24 cellular contexts compared by ENCODE assay signal in genomic region chr13:110571897-110572777, GRCh38. TPM values are rescaled to one million over a fixed set of nuclear protein-coding genes. Genes with fewer than 3 reads are reported as not detected.
DNase-seq lines count a peak whose midpoint lies in the region; ATAC-seq and TF ChIP-seq lines count a peak whose summit lies in the region.
"Had no signal": no experiment of that assay in that cellular context is flagged by ENCODE, and none has a peak within 500 bp of the region (broad histone marks: within the 10 kb centered on the region; RNA-seq: fewer than 3 reads in every experiment).

No MANE protein-coding gene starts in this region.

- no peak for TF ChIP-seq CTCF in endodermal cell (conservative IDR thresholded peaks at IDR 0.05)
- no peak for TF ChIP-seq CTCF in spleen (IDR thresholded peaks at IDR 0.05 in 8 of 11, conservative IDR thresholded peaks at IDR 0.05 in 3 of 11)

- DNase-seq in endodermal cell, result peak; percentile 45
- peak; percentile 78 for DNase-seq in mesenteric fat pad (ENCODE audit: low spot score)
- peak; percentile 67 for DNase-seq in spleen
- no peak for DNase-seq in foreskin melanocyte
- no peak for DNase-seq in islet precursor cell
- no peak for DNase-seq in natural killer cell treated with Interleukin-12 subunit alpha and Interleukin-12 subunit beta and Interleukin-15 and Interleukin-18, amount 100 ng/mL, for 72 hours (ENCODE audit: low spot score)
- DNase-seq: C1 segment of cervical spinal cord; CD4-positive, alpha-beta memory T cell; DMS53; GOT3; HFFc6; IMR-90; KG1; MG63; NCI-H1105 treated with DMSO at 0.1 percent for 48 hours; NCI-H1694; NCI-H2029 treated with DMSO at 0.1 percent for 48 hours; NCI-H2227 treated with DMSO at 0.1 percent for 48 hours; NCI-H526 treated with DMSO at 0.1 percent for 48 hours; SHP77 treated with DMSO at 0.1 percent for 48 hours had no signal

- no peaks in the 10 kb centered on the region for H3K36me3 Mint-ChIP-seq in endodermal cell (ENCODE audit: low read depth)
- no peaks in the 10 kb centered on the region for H3K36me3 Mint-ChIP-seq in natural killer cell treated with Interleukin-12 subunit alpha and Interleukin-12 subunit beta and Interleukin-15 and Interleukin-18, amount 100 ng/mL, for 72 hours
- H3K36me3 Mint-ChIP-seq: CD4-positive, alpha-beta memory T cell had no signal

- H3K27me3 Mint-ChIP-seq in endodermal cell (ENCODE audit: insufficient read depth), result no peaks in the 10 kb centered on the region
- peaks cover 32 to 47% of the 10 kb centered on the region in 2 donors for H3K27me3 Mint-ChIP-seq in natural killer cell treated with Interleukin-12 subunit alpha and Interleukin-12 subunit beta and Interleukin-15 and Interleukin-18, amount 100 ng/mL, for 72 hours

- 0 out of 22 replicates have a peak overlapping the region, but pooled peaks of 1 of the 11 experiments have one; percentile 23 for H3K9ac ChIP-seq in BLaER1 treated with 17β-estradiol and CSF1 and Interleukin-3, amounts not matched to agents 10 nM and 100 nM
- H3K9ac ChIP-seq in endodermal cell (ENCODE audit: extremely low read depth, low read length, poor library complexity, severe bottlenecking), result no peak overlapping the region

- 0 out of 22 replicates have a peak, but pooled peaks cover 0 to 4% (median 0%) of the 10 kb centered on the region in 11 experiments for H3K27me3 ChIP-seq in BLaER1 treated with 17β-estradiol and CSF1 and Interleukin-3, amounts not matched to agents 10 nM and 100 nM
- H3K27me3 ChIP-seq in endodermal cell (ENCODE audit: control insufficient read depth, insufficient read depth, low read length, poor library complexity, severe bottlenecking) (no peaks in the 10 kb centered on the region), spleen (replicated peaks in 1 of 7) (peaks cover 0 to 24% (median 0%) of the 10 kb centered on the region in 7 donors)

- peaks cover 0 to 7% (median 0%) of the 10 kb centered on the region in 11 experiments; a peak in 4 of 22 replicates for H4K20me1 ChIP-seq in BLaER1 treated with 17β-estradiol and CSF1 and Interleukin-3, amounts not matched to agents 10 nM and 100 nM

- no peak overlapping the region for H3K27ac Mint-ChIP-seq in endodermal cell
- H3K27ac Mint-ChIP-seq in natural killer cell treated with Interleukin-12 subunit alpha and Interleukin-12 subunit beta and Interleukin-15 and Interleukin-18, amount 100 ng/mL, for 72 hours, result no peak overlapping the region
- H3K27ac Mint-ChIP-seq: CD4-positive, alpha-beta memory T cell; HFFc6 had no signal

- H3K9me3 Mint-ChIP-seq in endodermal cell, result no peaks in the 10 kb centered on the region
- H3K9me3 Mint-ChIP-seq in natural killer cell treated with Interleukin-12 subunit alpha and Interleukin-12 subunit beta and Interleukin-15 and Interleukin-18, amount 100 ng/mL, for 72 hours, result no peaks in the 10 kb centered on the region
- H3K9me3 Mint-ChIP-seq: CD4-positive, alpha-beta memory T cell; HFFc6 had no signal

- H3K4me3 ChIP-seq in BLaER1 treated with 17β-estradiol and CSF1 and Interleukin-3, amounts not matched to agents 10 nM and 100 nM, result no peak overlapping the region
- H3K4me3 ChIP-seq in endodermal cell (ENCODE audit: low read length), result no peak overlapping the region
- H3K4me3 ChIP-seq in spleen, result no peak overlapping the region
- H3K4me3 ChIP-seq: HAP-1, MG63 had no signal

- H3K4me2 ChIP-seq in BLaER1 treated with 17β-estradiol and CSF1 and Interleukin-3, amounts not matched to agents 10 nM and 100 nM, result peak overlapping the region; percentile 34 to 82 (median 78)

- H3K36me3 ChIP-seq in BLaER1 treated with 17β-estradiol and CSF1 and Interleukin-3, amounts not matched to agents 10 nM and 100 nM, result peaks cover 0 to 16% (median 0%) of the 10 kb centered on the region in 11 experiments; a peak in 3 of 22 replicates
- H3K36me3 ChIP-seq in endodermal cell (ENCODE audit: control insufficient read depth, insufficient read depth, low read length) (no peaks in the 10 kb centered on the region), spleen (no peaks in the 10 kb centered on the region)
- H3K36me3 ChIP-seq: HAP-1, MG63 had no signal

- H3K4me1 ChIP-seq in BLaER1 treated with 17β-estradiol and CSF1 and Interleukin-3, amounts not matched to agents 10 nM and 100 nM, result peaks cover 34 to 48% (median 39%) of the 10 kb centered on the region in 10 experiments
- H3K4me1 ChIP-seq in endodermal cell (ENCODE audit: control insufficient read depth, insufficient read depth, low read length) (peaks cover 14% of the 10 kb centered on the region), spleen (peaks cover 0 to 17% (median 13%) of the 10 kb centered on the region in 6 donors)
- H3K4me1 ChIP-seq: HAP-1 had no signal

- H3K4me1 Mint-ChIP-seq in endodermal cell, result peaks cover 23% of the 10 kb centered on the region
- H3K4me1 Mint-ChIP-seq in natural killer cell treated with Interleukin-12 subunit alpha and Interleukin-12 subunit beta and Interleukin-15 and Interleukin-18, amount 100 ng/mL, for 72 hours (ENCODE audit: low read depth in 2 of 2), result peaks cover 10% of the 10 kb centered on the region in 2 donors

- no peak for TF ChIP-seq POLR2A in spleen (IDR thresholded peaks at IDR 0.05)

- WGBS in endodermal cell (ENCODE audit: insufficient coverage in 1 of 2, insufficient read length in 1 of 2), 2 experiments, result 89 to 98% methylated on average over 18 to 20 of the region's 20 CpGs
- 81 to 91% (median 86%) methylated on average over 13 to 20 of the region's 20 CpGs for WGBS in spleen, 5 donors

- no peak overlapping the region for H3K27ac ChIP-seq in BLaER1 treated with 17β-estradiol and CSF1 and Interleukin-3, amounts not matched to agents 10 nM and 100 nM
- H3K27ac ChIP-seq in endodermal cell (ENCODE audit: low read depth, low read length) (no peak overlapping the region), spleen (no peak overlapping the region)

- no peaks in the 10 kb centered on the region for H3K9me3 ChIP-seq in BLaER1 treated with 17β-estradiol and CSF1 and Interleukin-3, amounts not matched to agents 10 nM and 100 nM (replicated peaks in 1 of 11)
- H3K9me3 ChIP-seq in endodermal cell (ENCODE audit: control insufficient read depth, low read length) (no peaks in the 10 kb centered on the region), spleen (no peaks in the 10 kb centered on the region)
- H3K9me3 ChIP-seq: HAP-1, MG63 had no signal

- intact Hi-C loops in spleen (cut with DNase I; ENCODE audit: low total_unique reads), result no loop called here

- no peak overlapping the region for H3K4me3 Mint-ChIP-seq in endodermal cell
- H3K4me3 Mint-ChIP-seq in natural killer cell treated with Interleukin-12 subunit alpha and Interleukin-12 subunit beta and Interleukin-15 and Interleukin-18, amount 100 ng/mL, for 72 hours, result no peak overlapping the region
- H3K4me3 Mint-ChIP-seq: CD4-positive, alpha-beta memory T cell; HFFc6 had no signal

- no peak for ATAC-seq in natural killer cell treated with Interleukin-12 subunit alpha and Interleukin-12 subunit beta and Interleukin-15 and Interleukin-18, amount 100 ng/mL, for 72 hours
- ATAC-seq: Panc1 had no signal

RNA-seq across cellular contexts. Expression of gene RAB20, which starts 10.6 kb away (rescaled TPM):
- total RNA-seq in endodermal cell (10 to 100 TPM; 12.6 to 14.2 TPM), mesenteric fat pad (61.6 TPM), spleen (10 to 100 TPM; 46.9 to 96.4 (median 61.1) TPM)
- 5.4 TPM for polyA plus RNA-seq in endodermal cell (2013, experiment 1 of 2)
- 6.1 TPM for polyA plus RNA-seq in endodermal cell (2013, experiment 2 of 2)
- polyA plus RNA-seq in spleen, result 10 to 100 TPM; 19.1 to 49.0 (median 39.6) TPM
- 1 to 10 TPM in 1 of 2 donors, under 1 TPM in 1; 0.47 to 3.1 TPM for total RNA-seq in natural killer cell treated with Interleukin-12 subunit alpha and Interleukin-12 subunit beta and Interleukin-15 and Interleukin-18, amount 100 ng/mL, for 72 hours
- total RNA-seq: OCI-LY7 had no signal

RNA-seq across cellular contexts. Expression of gene NAXD, which starts 43.2 kb away (rescaled TPM):
- total RNA-seq in endodermal cell, result 10 to 100 TPM; 31.3 to 33.4 TPM
- polyA plus RNA-seq in endodermal cell (2013, experiment 1 of 2), result 23.2 TPM
- polyA plus RNA-seq in endodermal cell (2013, experiment 2 of 2), result 22.0 TPM
- 20.1 TPM for total RNA-seq in mesenteric fat pad
- total RNA-seq in spleen, result 10 to 100 TPM; 27.1 to 35.5 (median 34.0) TPM
- polyA plus RNA-seq in spleen, result 10 to 100 TPM; 25.1 to 40.9 (median 35.8) TPM
- 10 to 100 TPM; 20.7 to 31.9 TPM for total RNA-seq in natural killer cell treated with Interleukin-12 subunit alpha and Interleukin-12 subunit beta and Interleukin-15 and Interleukin-18, amount 100 ng/mL, for 72 hours

Comparison
In these comparisons a context has a peak if more than half of its experiments do, and no peak if none do; other contexts are left out.
1. DNase-seq: peak in endodermal cell (single experiment), mesenteric fat pad (single experiment) and spleen (single experiment); none in foreskin melanocyte (single experiment), islet precursor cell (single experiment) and natural killer cell treated with Interleukin-12 subunit alpha and Interleukin-12 subunit beta and Interleukin-15 and Interleukin-18, amount 100 ng/mL, for 72 hours (single experiment).